Comparison of ENCODE assay signal across 29 cellular contexts in the genomic region with DNA sequence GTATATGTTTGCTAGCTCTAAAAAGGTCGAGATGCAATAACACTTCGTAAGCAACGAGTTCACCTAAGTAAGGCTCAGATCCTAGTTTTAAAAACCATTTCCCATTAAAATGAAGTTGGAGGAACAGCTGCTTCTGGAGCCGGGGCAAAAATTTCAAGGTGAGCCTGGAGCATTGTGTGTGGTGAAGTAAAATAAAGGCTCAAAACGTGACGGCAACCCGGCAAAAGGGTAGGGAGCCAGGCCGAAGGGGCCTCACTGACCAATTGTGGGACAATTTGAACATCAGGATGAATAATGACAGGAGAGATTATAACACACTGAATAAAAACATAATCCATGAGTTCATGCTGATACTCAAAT. TPM values are rescaled to one million over a fixed set of nuclear protein-coding genes. Genes with fewer than 3 reads are reported as not detected.
"Had no signal": no experiment of that assay in that cellular context is flagged by ENCODE, and none has a peak within 500 bp of the region (broad histone marks: within the 10 kb centered on the region; RNA-seq: fewer than 3 reads in every experiment).

No MANE protein-coding gene starts in this region.

- H3K4me3 Mint-ChIP-seq: immature natural killer cell; naive B cell; natural killer cell; nephron progenitor cell; stimulated activated effector memory CD8-positive, alpha-beta T cell treated with anti-CD3 and anti-CD28 coated beads, Interleukin-12 subunit alpha, Interleukin-12 subunit beta, amount 100 ng/mL, for 72 hours; stimulated activated naive CD8-positive, alpha-beta T cell treated with anti-CD3 and anti-CD28 coated beads, Interleukin-15, Interleukin-2, amounts not matched to agents 100 ng/mL and 50 ng/mL, for 24 hours had no signal

- H3K79me2 ChIP-seq: parathyroid adenoma had no signal

- H3K27ac Mint-ChIP-seq: immature natural killer cell; naive B cell; natural killer cell; nephron progenitor cell; neural progenitor cell; stimulated activated effector memory CD8-positive, alpha-beta T cell treated with anti-CD3 and anti-CD28 coated beads, Interleukin-12 subunit alpha, Interleukin-12 subunit beta, amount 100 ng/mL, for 72 hours; stimulated activated naive CD8-positive, alpha-beta T cell treated with anti-CD3 and anti-CD28 coated beads, Interleukin-15, Interleukin-2, amounts not matched to agents 100 ng/mL and 50 ng/mL, for 24 hours had no signal

- H3K4me1 Mint-ChIP-seq: immature natural killer cell; naive B cell; natural killer cell; neural progenitor cell; stimulated activated effector memory CD8-positive, alpha-beta T cell treated with anti-CD3 and anti-CD28 coated beads, Interleukin-12 subunit alpha, Interleukin-12 subunit beta, amount 100 ng/mL, for 72 hours had no signal

- H3K4me1 ChIP-seq: left lung, lower lobe of right lung, neural progenitor cell, psoas muscle, upper lobe of right lung had no signal

- H3K9me3 Mint-ChIP-seq: natural killer cell; stimulated activated effector memory CD8-positive, alpha-beta T cell treated with anti-CD3 and anti-CD28 coated beads, Interleukin-12 subunit alpha, Interleukin-12 subunit beta, amount 100 ng/mL, for 72 hours; stimulated activated naive CD8-positive, alpha-beta T cell treated with anti-CD3 and anti-CD28 coated beads, Interleukin-15, Interleukin-2, amounts not matched to agents 100 ng/mL and 50 ng/mL, for 24 hours had no signal

- H3K4me3 ChIP-seq: left lung, lower lobe of right lung, psoas muscle, sigmoid colon, thoracic aorta, tibial artery, upper lobe of right lung, uterus had no signal

- H3K36me3 ChIP-seq: left lung, lower lobe of right lung, neural progenitor cell, neutrophil, sigmoid colon, suprapubic skin, thoracic aorta, tibial artery, upper lobe of right lung, uterus had no signal

- DNase-seq: hippocampal formation; immature natural killer cell; kidney; left lung; lower lobe of right lung; mammary epithelial cell; mesenchymal stem cell; naive B cell; natural killer cell; nephron progenitor cell; occipital lobe; psoas muscle; sigmoid colon; small intestine; spleen; stimulated activated CD4-positive, alpha-beta T cell treated with anti-CD3 and anti-CD28 coated beads, Interleukin-4, amount 100 ng/mL, for 24 hours; stimulated activated naive CD4-positive, alpha-beta T cell; tibial artery; trophoblast cell; upper lobe of right lung; uterus had no signal

- H3K9ac ChIP-seq: neural progenitor cell, parathyroid adenoma had no signal

- H3K36me3 Mint-ChIP-seq: immature natural killer cell; natural killer cell; neural progenitor cell; stimulated activated effector memory CD8-positive, alpha-beta T cell treated with anti-CD3 and anti-CD28 coated beads, Interleukin-12 subunit alpha, Interleukin-12 subunit beta, amount 100 ng/mL, for 72 hours had no signal

- H3K9me3 ChIP-seq: left lung, lower lobe of right lung, neutrophil, psoas muscle, sigmoid colon, spleen, suprapubic skin, thoracic aorta, tibial artery, upper lobe of right lung, uterus had no signal

- ATAC-seq: left lung, psoas muscle had no signal

- H3K27ac ChIP-seq: left lung, lower lobe of right lung, neural progenitor cell, neutrophil, parathyroid adenoma, psoas muscle, sigmoid colon, suprapubic skin, thoracic aorta, tibial artery, upper lobe of right lung, uterus had no signal

- H2AFZ ChIP-seq: parathyroid adenoma had no signal

RNA-seq across cellular contexts. Expression of a gene that starts 20.1 kb away (rescaled TPM):
- total RNA-seq: osteocyte had no signal
- polyA plus RNA-seq: immature natural killer cell had no signal
